Comparison of ENCODE assay signal across 21 cellular contexts in genomic region chr5:102770803-102771202, GRCh38. TPM values are rescaled to one million over a fixed set of nuclear protein-coding genes. Genes with fewer than 3 reads are reported as not detected.
DNase-seq lines count a peak whose midpoint lies in the region; ATAC-seq and TF ChIP-seq lines count a peak whose summit lies in the region.
"Had no signal": no experiment of that assay in that cellular context is flagged by ENCODE, and none has a peak within 500 bp of the region (broad histone marks: within the 10 kb centered on the region; RNA-seq: fewer than 3 reads in every experiment).

No MANE protein-coding gene starts in this region.

- DNase-seq in activated CD8-positive, alpha-beta T cell treated with anti-CD3 and anti-CD28 coated beads for 36 hours, result no peak
- no peak for DNase-seq in activated CD8-positive, alpha-beta T cell treated with anti-CD3 and anti-CD28 coated beads, Interleukin-2, amount 10 ng/mL, durations not matched to agents 7 days and 5 days
- DNase-seq in body of pancreas (no peak), osteocyte (ENCODE audit: extremely low spot score, unreplicated experiment) (no peak), NCI-H748 treated with DMSO at 0.1 percent for 48 hours (lab: John Stamatoyannopoulos, UW) (no peak), NCI-H69 (lab: John Stamatoyannopoulos, UW) (no peak), NCI-H2029 (lab: John Stamatoyannopoulos, UW) (no peak)
- DNase-seq: 8988T; C1 segment of cervical spinal cord; CD8-positive, alpha-beta T cell; DND-41; GOT3; HCEC 1CT; IMR-90; NCI-H1417; NCI-H1694 treated with DMSO at 0.1 percent for 48 hours; PC-9; RPMI8226; SHP77 had no signal

- no peak for TF ChIP-seq CTCF in activated CD8-positive, alpha-beta T cell treated with anti-CD3 and anti-CD28 coated beads for 36 hours (IDR thresholded peaks at IDR 0.05)
- TF ChIP-seq CTCF in body of pancreas (IDR thresholded peaks at IDR 0.05), result no peak
- no peak for TF ChIP-seq CTCF in osteocyte (IDR thresholded peaks at IDR 0.05)

- H3K4me2 ChIP-seq in BLaER1 treated with 17β-estradiol and CSF1 and Interleukin-3, amounts not matched to agents 10 nM and 100 nM, result peak overlapping the region in 8 of 11 experiments; percentile 27 to 76 (median 40); a peak in 10 of 22 replicates
- H3K4me2 ChIP-seq: KMS-11, PC-9 had no signal

- ATAC-seq in activated CD8-positive, alpha-beta T cell treated with anti-CD3 and anti-CD28 coated beads for 36 hours, result no peak
- no peak for ATAC-seq in activated CD8-positive, alpha-beta T cell treated with anti-CD3 and anti-CD28 coated beads, Interleukin-2, amount 10 ng/mL, durations not matched to agents 7 days and 5 days
- ATAC-seq in body of pancreas, result peak; percentile 73
- ATAC-seq: CD8-positive, alpha-beta T cell had no signal

- CTCF ChIA-PET in activated CD8-positive, alpha-beta T cell treated with anti-CD3 and anti-CD28 coated beads for 36 hours (lab: Charles Lee), result interaction anchor here (2.4 kb wide), 1 partner anchor 10 kb away, joined by 14 read pairs; no protein-coding TSS in a partner anchor
- CTCF ChIA-PET in activated CD8-positive, alpha-beta T cell treated with anti-CD3 and anti-CD28 coated beads, Interleukin-2, amount 10 ng/mL, durations not matched to agents 7 days and 5 days (lab: Charles Lee), result interaction anchor here (0.7 to 2.2 kb wide), 2 partner anchors 9 to 369 kb away, joined by 4 to 10 read pairs; no protein-coding TSS in a partner anchor

- intact Hi-C loops in activated CD8-positive, alpha-beta T cell treated with anti-CD3 and anti-CD28 coated beads for 36 hours (cut with micrococcal nuclease), result no loop called here
- intact Hi-C loops in body of pancreas (cut with DNase I), result no loop called here

- no peak overlapping the region for H3K4me3 ChIP-seq in BLaER1 treated with 17β-estradiol and CSF1 and Interleukin-3, amounts not matched to agents 10 nM and 100 nM
- H3K4me3 ChIP-seq in body of pancreas, result no peak overlapping the region
- H3K4me3 ChIP-seq: PC-9 had no signal

- peaks cover 32% of the 10 kb centered on the region for H3K4me1 Mint-ChIP-seq in activated CD8-positive, alpha-beta T cell treated with anti-CD3 and anti-CD28 coated beads for 36 hours (ENCODE audit: low read depth)
- peaks cover 25% of the 10 kb centered on the region for H3K4me1 Mint-ChIP-seq in activated CD8-positive, alpha-beta T cell treated with anti-CD3 and anti-CD28 coated beads, Interleukin-2, amount 10 ng/mL, durations not matched to agents 7 days and 5 days (ENCODE audit: low read depth)
- no peaks in the 10 kb centered on the region for H3K4me1 Mint-ChIP-seq in osteocyte (ENCODE audit: unreplicated experiment)

- H4K20me1 ChIP-seq in BLaER1 treated with 17β-estradiol and CSF1 and Interleukin-3, amounts not matched to agents 10 nM and 100 nM, result peaks cover 0 to 31% (median 0%) of the 10 kb centered on the region in 11 experiments; a peak in 5 of 22 replicates

- H3K9me3 ChIP-seq in BLaER1 treated with 17β-estradiol and CSF1 and Interleukin-3, amounts not matched to agents 10 nM and 100 nM (replicated peaks in 1 of 11), result peaks cover 10 to 18% (median 15%) of the 10 kb centered on the region in 11 experiments; a peak in 17 of 22 replicates
- H3K9me3 ChIP-seq in body of pancreas, result no peaks in the 10 kb centered on the region

- no peaks in the 10 kb centered on the region for H3K27me3 Mint-ChIP-seq in activated CD8-positive, alpha-beta T cell treated with anti-CD3 and anti-CD28 coated beads for 36 hours
- H3K27me3 Mint-ChIP-seq in activated CD8-positive, alpha-beta T cell treated with anti-CD3 and anti-CD28 coated beads, Interleukin-2, amount 10 ng/mL, durations not matched to agents 7 days and 5 days (ENCODE audit: low read depth), result no peaks in the 10 kb centered on the region
- H3K27me3 Mint-ChIP-seq in osteocyte (ENCODE audit: unreplicated experiment), result no peaks in the 10 kb centered on the region

- peaks cover 0 to 15% (median 8%) of the 10 kb centered on the region in 11 experiments; a peak in 10 of 22 replicates for H3K36me3 ChIP-seq in BLaER1 treated with 17β-estradiol and CSF1 and Interleukin-3, amounts not matched to agents 10 nM and 100 nM
- H3K36me3 ChIP-seq in body of pancreas (replicated peaks in 1 of 2; ENCODE audit: insufficient read depth in 1 of 2, low read depth in 2 of 2), result no peaks in the 10 kb centered on the region

- H3K4me3 Mint-ChIP-seq in activated CD8-positive, alpha-beta T cell treated with anti-CD3 and anti-CD28 coated beads for 36 hours, result no peak overlapping the region
- no peak overlapping the region for H3K4me3 Mint-ChIP-seq in activated CD8-positive, alpha-beta T cell treated with anti-CD3 and anti-CD28 coated beads, Interleukin-2, amount 10 ng/mL, durations not matched to agents 7 days and 5 days
- H3K4me3 Mint-ChIP-seq in osteocyte (ENCODE audit: unreplicated experiment), result no peak overlapping the region
- H3K4me3 Mint-ChIP-seq: CD8-positive, alpha-beta T cell had no signal

- TF ChIP-seq POLR2A in body of pancreas (IDR thresholded peaks at IDR 0.05), result no peak

- no peaks in the 10 kb centered on the region for H3K27me3 ChIP-seq in BLaER1 treated with 17β-estradiol and CSF1 and Interleukin-3, amounts not matched to agents 10 nM and 100 nM
- H3K27me3 ChIP-seq in body of pancreas, result no peaks in the 10 kb centered on the region

- H3K9ac ChIP-seq in BLaER1 treated with 17β-estradiol and CSF1 and Interleukin-3, amounts not matched to agents 10 nM and 100 nM, result no peak overlapping the region
- H3K9ac ChIP-seq: KMS-11 had no signal

- peaks cover 17% of the 10 kb centered on the region for H3K36me3 Mint-ChIP-seq in activated CD8-positive, alpha-beta T cell treated with anti-CD3 and anti-CD28 coated beads for 36 hours (ENCODE audit: low read depth)
- peaks cover 9% of the 10 kb centered on the region for H3K36me3 Mint-ChIP-seq in activated CD8-positive, alpha-beta T cell treated with anti-CD3 and anti-CD28 coated beads, Interleukin-2, amount 10 ng/mL, durations not matched to agents 7 days and 5 days (ENCODE audit: low read depth)
- H3K36me3 Mint-ChIP-seq in osteocyte (ENCODE audit: unreplicated experiment), result no peaks in the 10 kb centered on the region

- peak overlapping the region; percentile 51 for H3K27ac Mint-ChIP-seq in activated CD8-positive, alpha-beta T cell treated with anti-CD3 and anti-CD28 coated beads for 36 hours
- H3K27ac Mint-ChIP-seq in activated CD8-positive, alpha-beta T cell treated with anti-CD3 and anti-CD28 coated beads, Interleukin-2, amount 10 ng/mL, durations not matched to agents 7 days and 5 days, result no peak overlapping the region
- peak overlapping the region; percentile 72 for H3K27ac Mint-ChIP-seq in osteocyte (ENCODE audit: unreplicated experiment)
- H3K27ac Mint-ChIP-seq: CD8-positive, alpha-beta T cell had no signal

- peaks cover 9 to 26% (median 14%) of the 10 kb centered on the region in 10 experiments for H3K4me1 ChIP-seq in BLaER1 treated with 17β-estradiol and CSF1 and Interleukin-3, amounts not matched to agents 10 nM and 100 nM
- peaks cover 23% of the 10 kb centered on the region for H3K4me1 ChIP-seq in body of pancreas

- WGBS in body of pancreas, 2 donors, result 19 to 22% methylated on average over 3 of the region's 3 CpGs

- POLR2A ChIA-PET in activated CD8-positive, alpha-beta T cell treated with anti-CD3 and anti-CD28 coated beads for 36 hours (lab: Charles Lee), result no interaction called here
- POLR2A ChIA-PET in activated CD8-positive, alpha-beta T cell treated with anti-CD3 and anti-CD28 coated beads, Interleukin-2, amount 10 ng/mL, durations not matched to agents 7 days and 5 days (lab: Charles Lee), result no interaction called here

- peaks cover 7% of the 10 kb centered on the region for H3K9me3 Mint-ChIP-seq in activated CD8-positive, alpha-beta T cell treated with anti-CD3 and anti-CD28 coated beads for 36 hours
- no peaks in the 10 kb centered on the region for H3K9me3 Mint-ChIP-seq in activated CD8-positive, alpha-beta T cell treated with anti-CD3 and anti-CD28 coated beads, Interleukin-2, amount 10 ng/mL, durations not matched to agents 7 days and 5 days (ENCODE audit: insufficient read depth)
- no peaks in the 10 kb centered on the region for H3K9me3 Mint-ChIP-seq in osteocyte (ENCODE audit: unreplicated experiment)

- H3K27ac ChIP-seq in BLaER1 treated with 17β-estradiol and CSF1 and Interleukin-3, amounts not matched to agents 10 nM and 100 nM, result peak overlapping the region in 1 of 11 experiments; percentile 36; a peak in 1 of 22 replicates
- peak overlapping the region in 3 of 4 donors; percentile 10 to 48 (median 16) for H3K27ac ChIP-seq in body of pancreas
- H3K27ac ChIP-seq: KMS-11, PC-9 had no signal

RNA-seq across cellular contexts. Expression of gene PAM, which starts 15.7 kb away (rescaled TPM):
- 10 to 100 TPM; 63.4 to 65.8 TPM for total RNA-seq in activated CD8-positive, alpha-beta T cell treated with anti-CD3 and anti-CD28 coated beads for 36 hours
- 10 to 100 TPM; 16.1 to 16.3 TPM for total RNA-seq in activated CD8-positive, alpha-beta T cell treated with anti-CD3 and anti-CD28 coated beads, Interleukin-2, amount 10 ng/mL, durations not matched to agents 7 days and 5 days
- total RNA-seq in body of pancreas (100 to 1,000 TPM in 1 of 2 donors, 10 to 100 TPM in 1; 75.2 to 111 TPM), osteocyte (267 and 289 TPM in 2 replicates)
